In genomic region chr1:36367067-36367466, GRCh38 we compare ENCODE assay signal across 11 cellular contexts. TPM values are rescaled to one million over a fixed set of nuclear protein-coding genes. Genes with fewer than 3 reads are reported as not detected.
DNase-seq lines count a peak whose midpoint lies in the region; ATAC-seq and TF ChIP-seq lines count a peak whose summit lies in the region.
"Had no signal": no experiment of that assay in that cellular context is flagged by ENCODE, and none has a peak within 500 bp of the region (broad histone marks: within the 10 kb centered on the region; RNA-seq: fewer than 3 reads in every experiment).

No MANE protein-coding gene starts in this region.

- H3K4me1 Mint-ChIP-seq in activated CD4-positive, alpha-beta T cell treated with anti-CD3 and anti-CD28 coated beads for 36 hours: peaks cover 50% of the 10 kb centered on the region
- peaks cover 33% of the 10 kb centered on the region for H3K4me1 Mint-ChIP-seq in T-helper 2 cell treated with Interferon-gamma antibody and Interleukin-4, amounts not matched to agents 5 μg/mL and 100 μg/mL, for 36 hours (ENCODE audit: low read depth)
- peaks cover 24% of the 10 kb centered on the region for H3K4me1 Mint-ChIP-seq in endothelial cell (ENCODE audit: unreplicated experiment)
- peaks cover 42% of the 10 kb centered on the region for H3K4me1 Mint-ChIP-seq in stimulated activated effector memory CD8-positive, alpha-beta T cell treated with anti-CD3 and anti-CD28 coated beads, Interleukin-12 subunit alpha, Interleukin-12 subunit beta, amount 100 ng/mL, for 72 hours

- POLR2A ChIA-PET in activated CD4-positive, alpha-beta T cell treated with anti-CD3 and anti-CD28 coated beads for 36 hours (lab: Charles Lee): interaction anchor here (0.6 to 1.2 kb wide), 4 partner anchors 20 to 105 kb away, joined by 3 to 9 read pairs (median 4); no protein-coding TSS in a partner anchor

- no peak for ATAC-seq in activated CD4-positive, alpha-beta T cell treated with anti-CD3 and anti-CD28 coated beads for 36 hours
- no peak for ATAC-seq in stimulated activated effector memory CD8-positive, alpha-beta T cell treated with anti-CD3 and anti-CD28 coated beads, Interleukin-12 subunit alpha, Interleukin-12 subunit beta, amount 100 ng/mL, for 72 hours
- no peak for ATAC-seq in GM18861 (IDR thresholded peaks at IDR 0.05; ENCODE audit: unreplicated experiment)
- ATAC-seq in HG02763 (IDR thresholded peaks at IDR 0.05; ENCODE audit: unreplicated experiment): no peak

- no peak for DNase-seq in activated CD4-positive, alpha-beta T cell treated with anti-CD3 and anti-CD28 coated beads for 36 hours
- DNase-seq in activated CD4-positive, alpha-beta T cell treated with anti-CD3 and anti-CD28 coated beads for 1 hour: no peak
- DNase-seq in T-helper 2 cell treated with Interferon-gamma antibody and Interleukin-4, amounts not matched to agents 5 μg/mL and 100 μg/mL, for 36 hours (ENCODE audit: low spot score): no peak
- DNase-seq in endothelial cell (ENCODE audit: low spot score): peak; percentile 31
- no peak for DNase-seq in stimulated activated effector memory CD8-positive, alpha-beta T cell treated with anti-CD3 and anti-CD28 coated beads, Interleukin-12 subunit alpha, Interleukin-12 subunit beta, amount 100 ng/mL, for 72 hours (ENCODE audit: low spot score in 2 of 2)
- no peak for DNase-seq in NCI-H2171 (lab: John Stamatoyannopoulos, UW)
- DNase-seq: Karpas-422, NCI-H2081, SIG-M5 had no signal

- intact Hi-C loops in activated CD4-positive, alpha-beta T cell treated with anti-CD3 and anti-CD28 coated beads for 36 hours (cut with DNase I, micrococcal nuclease): loop anchor here in 1 of 2 experiments (5.0 kb wide), 1 partner anchor 60 kb away; the partner anchor contains the start of gene SH3D21

- no peak for TF ChIP-seq CTCF in endothelial cell (IDR thresholded peaks at IDR 0.05; ENCODE audit: unreplicated experiment)

- H3K9me3 Mint-ChIP-seq in activated CD4-positive, alpha-beta T cell treated with anti-CD3 and anti-CD28 coated beads for 36 hours (ENCODE audit: low read depth): no peaks in the 10 kb centered on the region
- H3K9me3 Mint-ChIP-seq in T-helper 2 cell treated with Interferon-gamma antibody and Interleukin-4, amounts not matched to agents 5 μg/mL and 100 μg/mL, for 36 hours: no peaks in the 10 kb centered on the region
- H3K9me3 Mint-ChIP-seq in endothelial cell (ENCODE audit: unreplicated experiment): no peaks in the 10 kb centered on the region
- no peaks in the 10 kb centered on the region for H3K9me3 Mint-ChIP-seq in stimulated activated effector memory CD8-positive, alpha-beta T cell treated with anti-CD3 and anti-CD28 coated beads, Interleukin-12 subunit alpha, Interleukin-12 subunit beta, amount 100 ng/mL, for 72 hours

- peaks cover 17% of the 10 kb centered on the region for H3K36me3 Mint-ChIP-seq in activated CD4-positive, alpha-beta T cell treated with anti-CD3 and anti-CD28 coated beads for 36 hours (ENCODE audit: low read depth)
- peaks cover 21% of the 10 kb centered on the region for H3K36me3 Mint-ChIP-seq in T-helper 2 cell treated with Interferon-gamma antibody and Interleukin-4, amounts not matched to agents 5 μg/mL and 100 μg/mL, for 36 hours (ENCODE audit: low read depth)
- no peaks in the 10 kb centered on the region for H3K36me3 Mint-ChIP-seq in endothelial cell (ENCODE audit: low read depth, unreplicated experiment)
- H3K36me3 Mint-ChIP-seq in stimulated activated effector memory CD8-positive, alpha-beta T cell treated with anti-CD3 and anti-CD28 coated beads, Interleukin-12 subunit alpha, Interleukin-12 subunit beta, amount 100 ng/mL, for 72 hours: peaks cover 34% of the 10 kb centered on the region

- CTCF ChIA-PET in activated CD4-positive, alpha-beta T cell treated with anti-CD3 and anti-CD28 coated beads for 36 hours (lab: Charles Lee): interaction anchor here (0.5 to 4.1 kb wide), 10 partner anchors 11 to 485 kb away, joined by 3 to 31 read pairs (median 5); partner anchors contain the start of gene STK40

- peak overlapping the region; percentile 87 for H3K27ac Mint-ChIP-seq in activated CD4-positive, alpha-beta T cell treated with anti-CD3 and anti-CD28 coated beads for 36 hours
- H3K27ac Mint-ChIP-seq in T-helper 2 cell treated with Interferon-gamma antibody and Interleukin-4, amounts not matched to agents 5 μg/mL and 100 μg/mL, for 36 hours: peak overlapping the region; percentile 89
- peak overlapping the region; percentile 31 for H3K27ac Mint-ChIP-seq in endothelial cell (ENCODE audit: unreplicated experiment)
- peak overlapping the region; percentile 86 for H3K27ac Mint-ChIP-seq in stimulated activated effector memory CD8-positive, alpha-beta T cell treated with anti-CD3 and anti-CD28 coated beads, Interleukin-12 subunit alpha, Interleukin-12 subunit beta, amount 100 ng/mL, for 72 hours

- H3K27me3 Mint-ChIP-seq in activated CD4-positive, alpha-beta T cell treated with anti-CD3 and anti-CD28 coated beads for 36 hours: no peaks in the 10 kb centered on the region
- no peaks in the 10 kb centered on the region for H3K27me3 Mint-ChIP-seq in T-helper 2 cell treated with Interferon-gamma antibody and Interleukin-4, amounts not matched to agents 5 μg/mL and 100 μg/mL, for 36 hours (ENCODE audit: low read depth)
- H3K27me3 Mint-ChIP-seq in endothelial cell (ENCODE audit: unreplicated experiment): peaks cover 1% of the 10 kb centered on the region

- H3K4me3 Mint-ChIP-seq in activated CD4-positive, alpha-beta T cell treated with anti-CD3 and anti-CD28 coated beads for 36 hours: no peak overlapping the region
- no peak overlapping the region for H3K4me3 Mint-ChIP-seq in T-helper 2 cell treated with Interferon-gamma antibody and Interleukin-4, amounts not matched to agents 5 μg/mL and 100 μg/mL, for 36 hours
- H3K4me3 Mint-ChIP-seq in endothelial cell (ENCODE audit: unreplicated experiment): no peak overlapping the region
- H3K4me3 Mint-ChIP-seq in stimulated activated effector memory CD8-positive, alpha-beta T cell treated with anti-CD3 and anti-CD28 coated beads, Interleukin-12 subunit alpha, Interleukin-12 subunit beta, amount 100 ng/mL, for 72 hours: no peak overlapping the region

RNA-seq across cellular contexts. Expression of gene STK40, which starts 18.7 kb away (rescaled TPM):
- total RNA-seq in activated CD4-positive, alpha-beta T cell treated with anti-CD3 and anti-CD28 coated beads for 36 hours: 10 to 100 TPM; 38.8 to 51.3 TPM
- total RNA-seq in endothelial cell (ENCODE audit: unreplicated experiment): 37.3 TPM

RNA-seq across cellular contexts. Expression of gene LSM10, which starts 30.6 kb away (rescaled TPM):
- total RNA-seq in activated CD4-positive, alpha-beta T cell treated with anti-CD3 and anti-CD28 coated beads for 36 hours: 10 to 100 TPM; 40.6 to 44.0 TPM
- 22.3 TPM for total RNA-seq in endothelial cell (ENCODE audit: unreplicated experiment)

RNA-seq across cellular contexts. Expression of gene EVA1B, which starts 43.6 kb away (rescaled TPM):
- 1 to 10 TPM; 2.7 to 3.1 TPM for total RNA-seq in activated CD4-positive, alpha-beta T cell treated with anti-CD3 and anti-CD28 coated beads for 36 hours
- total RNA-seq in endothelial cell (ENCODE audit: unreplicated experiment): 87.9 TPM

Comparison
In these comparisons a context has a peak if more than half of its experiments do, and no peak if none do; other contexts are left out.
1. H3K27ac Mint-ChIP-seq: peak in every context shown above with its lines; median percentile 89 in T-helper 2 cell treated with Interferon-gamma antibody and Interleukin-4, amounts not matched to agents 5 μg/mL and 100 μg/mL, for 36 hours; 87 in activated CD4-positive, alpha-beta T cell treated with anti-CD3 and anti-CD28 coated beads for 36 hours; 86 in stimulated activated effector memory CD8-positive, alpha-beta T cell treated with anti-CD3 and anti-CD28 coated beads, Interleukin-12 subunit alpha, Interleukin-12 subunit beta, amount 100 ng/mL, for 72 hours; 31 in endothelial cell.
2. RNA of gene EVA1B, which starts 43.6 kb away (total RNA-seq): 87.9 TPM in endothelial cell (single experiment); 2.7 to 3.1 TPM in activated CD4-positive, alpha-beta T cell treated with anti-CD3 and anti-CD28 coated beads for 36 hours; every median in the first group is over 10 times any median in the second.